21 cellular contexts compared by ENCODE assay signal in the genomic region with DNA sequence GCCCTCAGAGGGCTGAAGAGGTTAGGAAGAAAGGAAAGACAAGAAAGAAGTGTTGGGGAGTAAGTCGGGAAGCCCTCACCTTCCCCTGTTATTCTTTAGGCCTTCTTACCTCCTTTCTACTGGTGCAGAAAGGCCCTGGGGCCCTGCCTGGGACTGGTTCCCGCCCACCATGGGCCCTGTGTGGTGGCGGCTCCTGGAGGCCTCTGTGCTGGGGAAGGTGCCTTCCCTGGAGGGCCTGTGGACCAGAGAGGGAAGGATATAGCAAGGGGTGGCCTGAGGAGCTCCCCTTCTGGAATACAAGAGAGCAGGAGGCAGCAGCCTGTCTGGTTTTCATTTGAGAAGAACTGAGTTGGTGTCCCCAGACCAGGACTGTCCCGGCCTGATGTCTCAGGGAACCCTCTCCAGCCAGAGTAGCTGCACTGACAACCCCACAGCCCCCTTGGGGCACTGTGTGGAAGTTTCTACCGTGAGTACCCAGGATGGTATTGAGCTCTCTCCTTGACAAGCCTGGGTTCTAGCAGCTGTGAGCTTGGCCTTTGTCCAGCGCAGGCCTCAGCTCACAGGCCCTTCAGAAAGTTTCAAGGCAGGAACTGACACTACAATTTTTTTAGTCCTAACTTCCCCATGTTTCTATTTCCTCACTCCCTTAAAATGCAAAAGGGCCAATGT. TPM values are rescaled to one million over a fixed set of nuclear protein-coding genes. Genes with fewer than 3 reads are reported as not detected.
DNase-seq lines count a peak whose midpoint lies in the region; ATAC-seq, FAIRE-seq and TF ChIP-seq lines count a peak whose summit lies in the region.
"Had no signal": no experiment of that assay in that cellular context is flagged by ENCODE, and none has a peak within 500 bp of the region (broad histone marks: within the 10 kb centered on the region; RNA-seq: fewer than 3 reads in every experiment).

No MANE protein-coding gene starts in this region.

- H3K27ac Mint-ChIP-seq in natural killer cell treated with Interleukin-12 subunit alpha and Interleukin-12 subunit beta and Interleukin-15 and Interleukin-18, amount 100 ng/mL, for 72 hours = no peak overlapping the region
- H3K27ac Mint-ChIP-seq in natural killer cell = no peak overlapping the region
- H3K27ac Mint-ChIP-seq: activated CD4-positive, alpha-beta T cell treated with anti-CD3 and anti-CD28 coated beads, Interleukin-2, amount 10 ng/mL, durations not matched to agents 7 days and 5 days; CD4-positive, alpha-beta T cell had no signal

- DNase-seq in natural killer cell treated with Interleukin-12 subunit alpha and Interleukin-12 subunit beta and Interleukin-15 and Interleukin-18, amount 100 ng/mL, for 72 hours (ENCODE audit: low spot score) = no peak
- no peak for DNase-seq in natural killer cell
- no peak for DNase-seq in HepG2 (ENCODE audit: low spot score)
- no peak for DNase-seq in mucosa of gallbladder (ENCODE audit: low spot score)
- DNase-seq in activated CD4-positive, alpha-beta T cell treated with anti-CD3 and anti-CD28 coated beads for 48 hours = no peak
- DNase-seq: activated CD4-positive, alpha-beta T cell treated with anti-CD3 and anti-CD28 coated beads, Interleukin-2, amount 10 ng/mL, durations not matched to agents 7 days and 5 days; activated CD8-positive, alpha-beta memory T cell treated with anti-CD3 and anti-CD28 coated beads, Interleukin-2, amount 50 U/mL, for 4 hours; amniotic stem cell; CD4-positive, alpha-beta T cell; cerebellar nuclear complex; Karpas-422; mesendoderm; NCI-H1092; NCI-H2029 treated with DMSO at 0.1 percent for 48 hours; NCI-H446 treated with DMSO at 0.1 percent for 48 hours; psoas muscle; stimulated activated CD4-positive, alpha-beta T cell treated with anti-CD3 and anti-CD28 coated beads, Interleukin-4, amount 100 ng/mL, for 4 hours had no signal

- no peaks in the 10 kb centered on the region for H3K79me2 ChIP-seq in HepG2 (ENCODE audit: insufficient read depth, low read length)

- H3K4me3 Mint-ChIP-seq in natural killer cell treated with Interleukin-12 subunit alpha and Interleukin-12 subunit beta and Interleukin-15 and Interleukin-18, amount 100 ng/mL, for 72 hours = no peak overlapping the region
- H3K4me3 Mint-ChIP-seq in natural killer cell = no peak overlapping the region
- H3K4me3 Mint-ChIP-seq: activated CD4-positive, alpha-beta T cell treated with anti-CD3 and anti-CD28 coated beads, Interleukin-2, amount 10 ng/mL, durations not matched to agents 7 days and 5 days; CD4-positive, alpha-beta T cell had no signal

- H3K4me3 ChIP-seq in HepG2 (replicated peaks in 1 of 3; ENCODE audit: insufficient read depth in 1 of 3, low read depth in 2 of 3, low read length in 3 of 3) = no peak overlapping the region
- H3K4me3 ChIP-seq: psoas muscle had no signal

- no peaks in the 10 kb centered on the region for H3K9me3 Mint-ChIP-seq in natural killer cell treated with Interleukin-12 subunit alpha and Interleukin-12 subunit beta and Interleukin-15 and Interleukin-18, amount 100 ng/mL, for 72 hours
- no peaks in the 10 kb centered on the region for H3K9me3 Mint-ChIP-seq in natural killer cell
- H3K9me3 Mint-ChIP-seq: activated CD4-positive, alpha-beta T cell treated with anti-CD3 and anti-CD28 coated beads, Interleukin-2, amount 10 ng/mL, durations not matched to agents 7 days and 5 days; CD4-positive, alpha-beta T cell had no signal

- H4K20me1 ChIP-seq in HepG2 (ENCODE audit: insufficient read depth, low read length) = no peaks in the 10 kb centered on the region

- H3K9me3 ChIP-seq in HepG2 (ENCODE audit: low read length) = no peaks in the 10 kb centered on the region
- H3K9me3 ChIP-seq: psoas muscle had no signal

- TF ChIP-seq EP300 in HepG2 (IDR thresholded peaks at IDR 0.05; ENCODE audit: low read depth in 2 of 2, low read length in 2 of 2) (no peak), HepG2 (CRISPR knock-in tag; IDR thresholded peaks at IDR 0.05; ENCODE audit: borderline replicate concordance) (no peak)

- ATAC-seq in natural killer cell treated with Interleukin-12 subunit alpha and Interleukin-12 subunit beta and Interleukin-15 and Interleukin-18, amount 100 ng/mL, for 72 hours = peak; percentile 34 to 45
- ATAC-seq in natural killer cell (no peak), HepG2 (peak; percentile 67), GM18520 (IDR thresholded peaks at IDR 0.05; ENCODE audit: unreplicated experiment) (no peak), GM19324 (IDR thresholded peaks at IDR 0.05; ENCODE audit: low FRiP score, unreplicated experiment) (no peak)
- ATAC-seq: psoas muscle had no signal

- FAIRE-seq in HepG2 (lab: Jason Lieb, UNC) = no peak
- FAIRE-seq: keratinocyte had no signal

- no peaks in the 10 kb centered on the region for H3K36me3 Mint-ChIP-seq in natural killer cell treated with Interleukin-12 subunit alpha and Interleukin-12 subunit beta and Interleukin-15 and Interleukin-18, amount 100 ng/mL, for 72 hours
- H3K36me3 Mint-ChIP-seq in natural killer cell = no peaks in the 10 kb centered on the region

- H2AFZ ChIP-seq in HepG2 (ENCODE audit: low read length) = no peak overlapping the region

- no peaks in the 10 kb centered on the region; a peak in 2 of 5 replicates for H3K27me3 ChIP-seq in HepG2 (ENCODE audit: control insufficient read depth in 1 of 2, insufficient read depth in 2 of 2, low read length in 2 of 2)

- no peak for TF ChIP-seq POLR2A in HepG2 (IDR thresholded peaks at IDR 0.05; ENCODE audit: insufficient read depth in 1 of 2, low read depth in 2 of 2, low read length in 2 of 2)

- POLR2A ChIA-PET in HepG2 (lab: Yijun Ruan, JAX) = no interaction called here

- BruUV-seq in HepG2 (replicated peaks; lab: Mats Ljungman, UMichigan) = no TSS peak

- in situ Hi-C loops in HepG2 (cut with HindIII; ENCODE audit: extremely low pct_ligation_motif_present, low pct_unique_long_range_greater_than_20kb) = no loop called here

- 28% methylated on average over 5 of the region's 6 CpGs for WGBS in HepG2 (ENCODE audit: low lambda C conversion rate)

- intact Hi-C loops in natural killer cell (cut with micrococcal nuclease) (no loop called here), HepG2 (cut with micrococcal nuclease; ENCODE audit: unreplicated experiment) (no loop called here)

- CTCF ChIA-PET in HepG2 (lab: Yijun Ruan, JAX; ENCODE audit: low intra/inter-chr PET ratio, low total read pairs) = no interaction called here

- no peaks in the 10 kb centered on the region for H3K4me1 ChIP-seq in HepG2 (ENCODE audit: insufficient read depth, low read length)
- H3K4me1 ChIP-seq: psoas muscle had no signal

- no peak overlapping the region for H3K4me2 ChIP-seq in HepG2 (ENCODE audit: low read depth, low read length)

- no peaks in the 10 kb centered on the region for H3K4me1 Mint-ChIP-seq in natural killer cell treated with Interleukin-12 subunit alpha and Interleukin-12 subunit beta and Interleukin-15 and Interleukin-18, amount 100 ng/mL, for 72 hours (ENCODE audit: low read depth in 2 of 2)
- no peaks in the 10 kb centered on the region for H3K4me1 Mint-ChIP-seq in natural killer cell
- H3K4me1 Mint-ChIP-seq: activated CD4-positive, alpha-beta T cell treated with anti-CD3 and anti-CD28 coated beads, Interleukin-2, amount 10 ng/mL, durations not matched to agents 7 days and 5 days had no signal

- no peak overlapping the region for H3K9ac ChIP-seq in HepG2 (ENCODE audit: insufficient read depth, low read depth, low read length)

- no peaks in the 10 kb centered on the region for H3K36me3 ChIP-seq in HepG2 (replicated peaks in 1 of 2; ENCODE audit: control insufficient read depth in 1 of 2, insufficient read depth in 2 of 2, low read length in 2 of 2)

- peak overlapping the region; percentile 12 for H3K27ac ChIP-seq in cingulate gyrus (ENCODE audit: low read depth, low read length)
- H3K27ac ChIP-seq in HepG2 (ENCODE audit: extremely low read length, insufficient read depth, low read length) = no peak overlapping the region
- H3K27ac ChIP-seq: psoas muscle had no signal

- no peak for TF ChIP-seq CTCF in natural killer cell (IDR thresholded peaks at IDR 0.05)
- TF ChIP-seq CTCF in HepG2 (CRISPR knock-in tag; IDR thresholded peaks at IDR 0.05) = no peak

- TF ChIP-seq RAD21 in HepG2 (CRISPR knock-in tag; IDR thresholded peaks at IDR 0.05) = no peak

- peaks cover 0 to 2% of the 10 kb centered on the region in 2 donors for H3K27me3 Mint-ChIP-seq in natural killer cell treated with Interleukin-12 subunit alpha and Interleukin-12 subunit beta and Interleukin-15 and Interleukin-18, amount 100 ng/mL, for 72 hours
- H3K27me3 Mint-ChIP-seq in natural killer cell (ENCODE audit: low read depth in 2 of 2) = no peaks in the 10 kb centered on the region
- H3K27me3 Mint-ChIP-seq: activated CD4-positive, alpha-beta T cell treated with anti-CD3 and anti-CD28 coated beads, Interleukin-2, amount 10 ng/mL, durations not matched to agents 7 days and 5 days had no signal

RNA-seq across cellular contexts. Expression of a gene that starts 47.1 kb away (rescaled TPM):
- total RNA-seq in natural killer cell treated with Interleukin-12 subunit alpha and Interleukin-12 subunit beta and Interleukin-15 and Interleukin-18, amount 100 ng/mL, for 72 hours = 1 to 10 TPM in 1 of 2 donors, under 1 TPM in 1; 0.98 to 3.2 TPM
- total RNA-seq in natural killer cell (under 1 TPM in 1 of 3 donors, not detected in 2; 0.05 TPM), HepG2 (2016; rRNA removed; fragmentation: Illumina TruSeq; extraction: Trizol) (0.42 and 0.56 TPM in 2 replicates), mucosa of gallbladder (1.8 TPM)
- total RNA-seq in HepG2 (2016; cell fraction: cytosol; rRNA removed; fragmentation: Illumina TruSeq; extraction: Trizol; ENCODE audit: low read depth) = 0.09 and 0.10 TPM in 2 replicates
- 0.54 and 0.67 TPM in 2 replicates for total RNA-seq in HepG2 (2016; cell fraction: insoluble cytoplasmic fraction; rRNA removed; fragmentation: Illumina TruSeq; extraction: Trizol)
- total RNA-seq in HepG2 (2016; cell fraction: membrane; rRNA removed; fragmentation: Illumina TruSeq; extraction: Trizol) = 0.31 and 0.40 TPM in 2 replicates
- total RNA-seq in HepG2 (2016; cell fraction: nucleus; rRNA removed; fragmentation: Illumina TruSeq; extraction: Trizol) = 0.38 and 0.47 TPM in 2 replicates
- polyA plus RNA-seq in HepG2 (2011; rRNA removed) = 0.42 TPM in 2 replicates
- polyA plus RNA-seq in HepG2 (2011; cell fraction: cytosol; rRNA removed) = 0.18 and 0.27 TPM in 2 replicates
- 0.83 and 1.6 TPM in 2 replicates for polyA plus RNA-seq in HepG2 (2011; cell fraction: nucleus; rRNA removed)
- 0.05 and 0.23 TPM in 2 replicates for polyA plus RNA-seq in HepG2 (2012)
- 0.05 and 0.08 TPM in 2 replicates for polyA plus RNA-seq in HepG2 (2016; cell fraction: cytosol; fragmentation: Illumina TruSeq; extraction: Trizol; ENCODE audit: low read depth)
- 0.27 and 0.37 TPM in 2 replicates for polyA plus RNA-seq in HepG2 (2016; cell fraction: insoluble cytoplasmic fraction; fragmentation: Illumina TruSeq; extraction: Trizol; ENCODE audit: low read depth)
- polyA plus RNA-seq in HepG2 (2016; cell fraction: membrane; fragmentation: Illumina TruSeq; extraction: Trizol; ENCODE audit: low read depth) = 0.09 and 0.10 TPM in 2 replicates
- 0.71 and 0.77 TPM in 2 replicates for polyA plus RNA-seq in HepG2 (2016; cell fraction: nucleus; fragmentation: Illumina TruSeq; extraction: Trizol; ENCODE audit: insufficient read depth, low read depth)
- polyA minus RNA-seq in HepG2 (2011; rRNA and poly(A)+ RNA removed; ENCODE audit: low replicate concordance) = 1.9 and 3.0 TPM in 2 replicates
- polyA minus RNA-seq in HepG2 (2011; cell fraction: cytosol; rRNA and poly(A)+ RNA removed) = 0.49 and 0.97 TPM in 2 replicates
- polyA minus RNA-seq in HepG2 (2011; cell fraction: nucleus; rRNA and poly(A)+ RNA removed) = 1.4 and 2.2 TPM in 2 replicates

Comparison
In these comparisons a context has a peak if more than half of its experiments do, and no peak if none do; other contexts are left out.
1. ATAC-seq: peak in natural killer cell treated with Interleukin-12 subunit alpha and Interleukin-12 subunit beta and Interleukin-15 and Interleukin-18, amount 100 ng/mL, for 72 hours (2 of 2) and HepG2 (single experiment); none in natural killer cell (0 of 3), GM18520 (single experiment) and GM19324 (single experiment).